Comparison of ENCODE assay signal across 8 cellular contexts in the genomic region with DNA sequence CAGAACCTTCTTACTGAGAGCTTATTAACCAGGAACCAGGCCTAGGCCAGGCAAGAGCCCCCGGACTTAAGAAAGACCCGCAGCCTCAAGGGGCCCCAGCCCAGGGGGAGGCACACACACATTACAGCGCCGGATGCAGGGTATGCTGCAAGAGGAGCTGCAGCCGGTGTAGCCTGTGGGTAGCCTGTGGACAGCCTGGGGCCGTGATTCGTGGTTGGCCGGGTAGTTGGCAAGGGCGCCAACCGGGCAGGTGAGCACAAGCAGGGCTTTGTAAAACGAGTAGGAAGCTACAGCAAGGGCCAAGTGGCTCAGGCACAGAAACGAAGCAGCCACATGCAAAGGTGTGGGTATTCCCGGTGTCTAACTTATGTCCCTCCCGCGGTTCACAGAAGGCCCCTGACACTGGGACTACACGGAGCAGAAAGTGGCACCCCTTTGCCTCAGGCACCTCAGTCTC. TPM values are rescaled to one million over a fixed set of nuclear protein-coding genes. Genes with fewer than 3 reads are reported as not detected.
DNase-seq lines count a peak whose midpoint lies in the region; ATAC-seq and TF ChIP-seq lines count a peak whose summit lies in the region.

No MANE protein-coding gene starts in this region.

- 43% methylated on average over 16 of the region's 16 CpGs for WGBS in urinary bladder

- intact Hi-C loops in activated T-helper 1 cell treated with anti-CD3 and anti-CD28 coated beads, Interleukin-12 subunit alpha, Interleukin-12 subunit beta, Interleukin-2, Interleukin-4 antibody, amounts not matched to agents 30 ng/mL and 10 ng/mL and 1 ng/mL, durations not matched to agents 14 hours and 24 hours and 36 hours (cut with micrococcal nuclease): loop anchor here (5.0 kb wide), 1 partner anchor 189 kb away; no protein-coding TSS in a partner anchor
- intact Hi-C loops in left colon (cut with DNase I, micrococcal nuclease): no loop called here

- H3K4me1 ChIP-seq in urinary bladder (ENCODE audit: insufficient read depth): no peaks in the 10 kb centered on the region

- CTCF ChIA-PET in AG04449 (lab: Yijun Ruan, JAX): interaction anchor here (0.9 to 1.7 kb wide), 6 partner anchors 8 to 190 kb away, joined by 3 to 8 read pairs (median 3); partner anchors contain the start of gene KIAA1614

- peak overlapping the region; percentile 61 for H3K27ac Mint-ChIP-seq in activated T-helper 1 cell treated with anti-CD3 and anti-CD28 coated beads, Interleukin-12 subunit alpha, Interleukin-12 subunit beta, Interleukin-2, Interleukin-4 antibody, amounts not matched to agents 30 ng/mL and 10 ng/mL and 1 ng/mL, durations not matched to agents 14 hours and 24 hours and 36 hours

- no peak for TF ChIP-seq POLR2A in GM18505 (IDR thresholded peaks at IDR 0.05; ENCODE audit: borderline replicate concordance, extremely low read depth, insufficient read depth, insufficient read length)

- no peak for TF ChIP-seq CTCF in AG04449 (IDR thresholded peaks at IDR 0.05; ENCODE audit: insufficient read depth, low read length, missing control alignments)

- peak; percentile 20 for ATAC-seq in GM18505 (IDR thresholded peaks at IDR 0.05; ENCODE audit: unreplicated experiment)
- ATAC-seq in HG03280 (IDR thresholded peaks at IDR 0.05; ENCODE audit: unreplicated experiment): peak; percentile 7
- ATAC-seq in left colon: peak; percentile 47

- no peak for DNase-seq in AG04449 (ENCODE audit: low read depth, low spot score)
- DNase-seq in activated T-helper 1 cell treated with anti-CD3 and anti-CD28 coated beads, Interleukin-12 subunit alpha, Interleukin-12 subunit beta, Interleukin-2, Interleukin-4 antibody, amounts not matched to agents 30 ng/mL and 10 ng/mL and 1 ng/mL, durations not matched to agents 14 hours and 24 hours and 36 hours (ENCODE audit: low spot score): no peak
- DNase-seq in left colon: peak in 1 of 2 donors; percentile 39
- DNase-seq in DMS114 treated with DMSO at 0.1 percent for 48 hours (lab: John Stamatoyannopoulos, UW; ENCODE audit: unreplicated experiment): no peak
- DNase-seq in stimulated activated CD4-positive, alpha-beta T cell treated with anti-CD3 and anti-CD28 coated beads, Interleukin-1b, Interleukin-23, amount 100 ng/mL, for 48 hours: no peak

- H3K27me3 Mint-ChIP-seq in activated T-helper 1 cell treated with anti-CD3 and anti-CD28 coated beads, Interleukin-12 subunit alpha, Interleukin-12 subunit beta, Interleukin-2, Interleukin-4 antibody, amounts not matched to agents 30 ng/mL and 10 ng/mL and 1 ng/mL, durations not matched to agents 14 hours and 24 hours and 36 hours (ENCODE audit: insufficient read depth): peaks cover 2% of the 10 kb centered on the region

- peaks cover 12% of the 10 kb centered on the region for H3K36me3 Mint-ChIP-seq in activated T-helper 1 cell treated with anti-CD3 and anti-CD28 coated beads, Interleukin-12 subunit alpha, Interleukin-12 subunit beta, Interleukin-2, Interleukin-4 antibody, amounts not matched to agents 30 ng/mL and 10 ng/mL and 1 ng/mL, durations not matched to agents 14 hours and 24 hours and 36 hours (ENCODE audit: low read depth)

- no peak overlapping the region for H3K27ac ChIP-seq in urinary bladder (ENCODE audit: low read depth)

- no peaks in the 10 kb centered on the region for H3K4me1 Mint-ChIP-seq in activated T-helper 1 cell treated with anti-CD3 and anti-CD28 coated beads, Interleukin-12 subunit alpha, Interleukin-12 subunit beta, Interleukin-2, Interleukin-4 antibody, amounts not matched to agents 30 ng/mL and 10 ng/mL and 1 ng/mL, durations not matched to agents 14 hours and 24 hours and 36 hours (ENCODE audit: low read depth)

- peaks cover under 1% of the 10 kb centered on the region for H3K9me3 Mint-ChIP-seq in activated T-helper 1 cell treated with anti-CD3 and anti-CD28 coated beads, Interleukin-12 subunit alpha, Interleukin-12 subunit beta, Interleukin-2, Interleukin-4 antibody, amounts not matched to agents 30 ng/mL and 10 ng/mL and 1 ng/mL, durations not matched to agents 14 hours and 24 hours and 36 hours

- no peaks in the 10 kb centered on the region for H3K36me3 ChIP-seq in urinary bladder (ENCODE audit: insufficient read depth)

- H3K4me3 ChIP-seq in AG04449 (ENCODE audit: low read depth, low read length): peak overlapping the region; percentile 57
- peak overlapping the region; percentile 54 for H3K4me3 ChIP-seq in urinary bladder (ENCODE audit: low read depth, low read length)

- peak overlapping the region; percentile 76 for H3K4me3 Mint-ChIP-seq in activated T-helper 1 cell treated with anti-CD3 and anti-CD28 coated beads, Interleukin-12 subunit alpha, Interleukin-12 subunit beta, Interleukin-2, Interleukin-4 antibody, amounts not matched to agents 30 ng/mL and 10 ng/mL and 1 ng/mL, durations not matched to agents 14 hours and 24 hours and 36 hours

- POLR2A ChIA-PET in AG04449 (lab: Yijun Ruan, JAX): interaction anchor here (0.9 kb wide), 1 partner anchor 69 kb away, joined by 4 read pairs; the partner anchor contains the start of gene STX6

RNA-seq across cellular contexts. Expression of gene KIAA1614, which starts 40.6 kb away (rescaled TPM):
- total RNA-seq in activated T-helper 1 cell treated with anti-CD3 and anti-CD28 coated beads, Interleukin-12 subunit alpha, Interleukin-12 subunit beta, Interleukin-2, Interleukin-4 antibody, amounts not matched to agents 30 ng/mL and 10 ng/mL and 1 ng/mL, durations not matched to agents 14 hours and 24 hours and 36 hours: 0.16 and 0.17 TPM in 2 replicates
- 1 to 10 TPM in 1 of 2 donors, under 1 TPM in 1; 0.67 to 1.6 TPM for total RNA-seq in left colon
- 5.8 TPM for total RNA-seq in urinary bladder
- polyA plus RNA-seq in urinary bladder: 16.6 TPM
